In genomic region chr11:107665016-107665415, GRCh38 we compare ENCODE assay signal across 31 cellular contexts. TPM values are rescaled to one million over a fixed set of nuclear protein-coding genes. Genes with fewer than 3 reads are reported as not detected.
DNase-seq lines count a peak whose midpoint lies in the region; ATAC-seq and TF ChIP-seq lines count a peak whose summit lies in the region.
"Had no signal": no experiment of that assay in that cellular context is flagged by ENCODE, and none has a peak within 500 bp of the region (broad histone marks: within the 10 kb centered on the region; RNA-seq: fewer than 3 reads in every experiment).

No MANE protein-coding gene starts in this region.

- no peak for TF ChIP-seq CTCF in esophagus muscularis mucosa (IDR thresholded peaks at IDR 0.05)

- WGBS in esophagus muscularis mucosa: 75% methylated on average over 10 of the region's 10 CpGs

- H3K36me3 ChIP-seq in esophagus muscularis mucosa (no peaks in the 10 kb centered on the region), skeletal muscle satellite cell (ENCODE audit: insufficient read depth, low read length) (no peaks in the 10 kb centered on the region)
- H3K36me3 ChIP-seq: adrenal gland, colonic mucosa, HAP-1, left ventricle myocardium inferior, pancreas, tibial nerve had no signal

- DNase-seq in DMS 273 (lab: John Stamatoyannopoulos, UW; ENCODE audit: unreplicated experiment) (peak; percentile 11), DMS 273 treated with DMSO at 0.1 percent for 48 hours (lab: John Stamatoyannopoulos, UW) (no peak), NCI-H69 (lab: John Stamatoyannopoulos, UW) (peak; percentile 73), esophagus muscularis mucosa (ENCODE audit: extremely low spot score) (peak; percentile 45), Right ventricle myocardium superior (no peak), glomerular visceral epithelial cell (ENCODE audit: extremely low spot score) (no peak)
- DNase-seq: activated CD4-positive, alpha-beta T cell treated with anti-CD3 and anti-CD28 coated beads for 36 hours; activated naive CD4-positive, alpha-beta T cell; activated T-cell treated with anti-CD3 and anti-CD28 coated beads, Interleukin-2, amount 50 U/mL, for 4 hours; adrenal gland; CD8-positive, alpha-beta memory T cell; colonic mucosa; effector memory CD4-positive, alpha-beta T cell; erythroblast; foreskin keratinocyte; GDM1; Karpas-422; left ventricle myocardium inferior; NCI-H2029 treated with DMSO at 0.1 percent for 48 hours; NCI-H446 treated with DMSO at 0.1 percent for 48 hours; pancreas; right cardiac atrium; stimulated activated CD4-positive, alpha-beta T cell treated with anti-CD3 and anti-CD28 coated beads, Interleukin-4, amount 100 ng/mL, for 4 hours; T-helper 17 cell had no signal

- H3K27ac ChIP-seq in esophagus muscularis mucosa (replicated peaks in 1 of 4): no peak overlapping the region
- H3K27ac ChIP-seq: 22Rv1, adrenal gland, colonic mucosa, foreskin keratinocyte, left ventricle myocardium inferior, pancreas, tibial nerve had no signal

- H3K4me2 ChIP-seq in skeletal muscle satellite cell (ENCODE audit: low read length): peak overlapping the region; percentile 45

- ATAC-seq in Right ventricle myocardium superior (ENCODE audit: poor library complexity) (no peak), GM21825 (IDR thresholded peaks at IDR 0.05; ENCODE audit: unreplicated experiment) (no peak)
- ATAC-seq: activated CD4-positive, alpha-beta T cell treated with anti-CD3 and anti-CD28 coated beads for 36 hours; activated T-cell treated with anti-CD3 and anti-CD28 coated beads, Interleukin-2, amount 50 U/mL, for 4 hours; foreskin keratinocyte; natural killer cell treated with Interleukin-12 subunit alpha and Interleukin-12 subunit beta and Interleukin-15 and Interleukin-18, amount 100 ng/mL, for 72 hours; pancreas; right cardiac atrium; T-helper 17 cell had no signal

- TF ChIP-seq EP300 in esophagus muscularis mucosa (IDR thresholded peaks at IDR 0.05): no peak

- intact Hi-C loops in esophagus muscularis mucosa (cut with DNase I) (no loop called here), Right ventricle myocardium superior (cut with DNase I) (no loop called here)

- H3K9me3 ChIP-seq in esophagus muscularis mucosa (no peaks in the 10 kb centered on the region), skeletal muscle satellite cell (replicated peaks; ENCODE audit: low read length) (no peaks in the 10 kb centered on the region)
- H3K9me3 ChIP-seq: adrenal gland, colonic mucosa, HAP-1, left ventricle myocardium inferior, pancreas, tibial nerve had no signal

- no peaks in the 10 kb centered on the region for H3K4me1 ChIP-seq in esophagus muscularis mucosa
- H3K4me1 ChIP-seq in skeletal muscle satellite cell (ENCODE audit: control insufficient read depth, insufficient read depth, low read length): peaks cover 8% of the 10 kb centered on the region
- H3K4me1 ChIP-seq: adrenal gland, colonic mucosa, foreskin keratinocyte, HAP-1, left ventricle myocardium inferior, pancreas had no signal

- H3K9ac ChIP-seq in skeletal muscle satellite cell (ENCODE audit: low read depth, low read length): no peak overlapping the region

- peaks cover 0 to 2% (median 0%) of the 10 kb centered on the region in 4 donors for H3K27me3 ChIP-seq in esophagus muscularis mucosa
- H3K27me3 ChIP-seq in skeletal muscle satellite cell (ENCODE audit: control insufficient read depth, insufficient read depth, low read length): peaks cover 12% of the 10 kb centered on the region
- H3K27me3 ChIP-seq: adrenal gland, colonic mucosa, pancreas, tibial nerve had no signal

- H3K4me3 ChIP-seq in esophagus muscularis mucosa (no peak overlapping the region), skeletal muscle satellite cell (ENCODE audit: low read length) (no peak overlapping the region)
- H3K4me3 ChIP-seq: adrenal gland, colonic mucosa, HAP-1, left ventricle myocardium inferior, pancreas, tibial nerve had no signal

- no peak for TF ChIP-seq POLR2A in esophagus muscularis mucosa (IDR thresholded peaks at IDR 0.05; ENCODE audit: low read depth)

RNA-seq across cellular contexts. Expression of gene SLN, which starts 46.8 kb away (rescaled TPM):
- under 1 TPM in 1 of 4 donors, not detected in 3; 0.65 TPM for total RNA-seq in esophagus muscularis mucosa
- total RNA-seq in skeletal muscle satellite cell (2012; rRNA removed): 1.1 TPM in 1 of 2 replicates, not detected in the other
- total RNA-seq in Right ventricle myocardium superior: 24.8 TPM
- total RNA-seq: activated CD4-positive, alpha-beta T cell treated with anti-CD3 and anti-CD28 coated beads for 36 hours; activated CD8-positive, alpha-beta memory T cell treated with anti-CD3 and anti-CD28 coated beads for 36 hours; activated T-cell treated with anti-CD3 and anti-CD28 coated beads, Interleukin-2, amount 50 U/mL, for 4 hours; CD8-positive, alpha-beta memory T cell; colonic mucosa; foreskin keratinocyte; natural killer cell treated with Interleukin-12 subunit alpha and Interleukin-12 subunit beta and Interleukin-15 and Interleukin-18, amount 100 ng/mL, for 72 hours; pancreas; T-helper 17 cell had no signal

Comparison
In these comparisons a context has a peak if more than half of its experiments do, and no peak if none do; other contexts are left out.
1. DNase-seq: peak in DMS 273 (single experiment), NCI-H69 (single experiment) and esophagus muscularis mucosa (single experiment); none in DMS 273 treated with DMSO at 0.1 percent for 48 hours (single experiment), Right ventricle myocardium superior (single experiment) and glomerular visceral epithelial cell (single experiment).
2. RNA of gene SLN, which starts 46.8 kb away (total RNA-seq): 24.8 TPM in Right ventricle myocardium superior (single experiment); 0.65 TPM in esophagus muscularis mucosa; every median in the first group is over 10 times any median in the second.